ENCODE assay signal across 12 cellular contexts in the genomic region with DNA sequence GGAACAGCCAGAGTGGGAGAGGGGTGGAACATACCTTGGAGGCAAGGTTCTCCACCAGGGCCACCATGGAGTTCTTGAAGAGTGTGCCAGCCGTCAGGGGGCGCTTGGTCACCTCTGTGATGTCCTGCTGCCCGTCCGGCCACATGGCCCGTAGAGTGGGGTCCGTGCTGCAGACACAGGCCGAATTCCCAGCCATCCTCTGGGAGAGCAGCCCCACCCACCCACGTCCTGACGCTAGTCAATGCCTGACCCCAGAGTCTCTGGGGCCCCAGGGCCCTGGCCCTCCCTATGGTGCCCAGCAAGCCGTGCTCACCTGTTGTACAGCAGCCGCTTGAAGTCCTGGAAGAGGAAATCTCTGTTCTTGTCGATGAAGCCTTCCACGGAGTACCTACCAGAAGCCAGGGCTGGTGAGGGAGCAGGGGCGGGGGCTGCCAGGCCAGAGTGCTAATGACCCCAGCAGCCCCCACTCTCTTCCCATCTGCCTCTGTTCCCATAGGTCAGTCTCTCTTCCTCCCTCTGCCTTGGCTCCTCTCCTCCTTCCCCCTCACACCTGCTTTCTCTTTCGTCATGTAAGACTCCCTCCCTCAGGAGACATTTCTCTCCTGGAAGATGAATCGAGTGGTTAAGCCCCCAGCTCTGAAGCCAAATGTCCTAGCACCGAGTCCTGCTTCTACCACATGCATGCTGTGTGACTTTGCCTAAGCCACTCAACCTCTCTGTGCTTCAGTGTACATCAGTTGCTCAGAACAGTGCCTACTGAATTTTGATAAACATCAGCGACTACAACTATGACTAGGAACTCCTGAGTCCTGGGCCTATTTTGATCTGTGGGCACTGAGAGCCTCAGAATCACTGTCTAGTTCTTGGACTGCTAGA. TPM values are rescaled to one million over a fixed set of nuclear protein-coding genes. Genes with fewer than 3 reads are reported as not detected.
DNase-seq lines count a peak whose midpoint lies in the region; ATAC-seq and TF ChIP-seq lines count a peak whose summit lies in the region.
"Had no signal": no experiment of that assay in that cellular context is flagged by ENCODE, and none has a peak within 500 bp of the region (broad histone marks: within the 10 kb centered on the region; RNA-seq: fewer than 3 reads in every experiment).

No MANE protein-coding gene starts in this region.

- no peaks in the 10 kb centered on the region for H3K36me3 Mint-ChIP-seq in activated naive CD4-positive, alpha-beta T cell treated with anti-CD3 and anti-CD28 coated beads, Interleukin-2, amount 50 U/mL, for 24 hours
- H3K36me3 Mint-ChIP-seq in activated CD4-positive, alpha-beta memory T cell treated with anti-CD3 and anti-CD28 coated beads for 36 hours, result peaks cover 70% of the 10 kb centered on the region
- H3K36me3 Mint-ChIP-seq in immature natural killer cell (peaks cover 0 to 4% (median 3%) of the 10 kb centered on the region in 3 donors), type B pancreatic cell (no peaks in the 10 kb centered on the region)

- in situ Hi-C loops in transverse colon (cut with MboI; ENCODE audit: low pct_ligation_motif_present in 1 of 4, low pct_unique_long_range_greater_than_20kb in 1 of 4, low sequenced_read_pairs in 3 of 4), result loop anchor here in 1 of 4 donors (10.0 kb wide), 1 partner anchor 167 kb away; no protein-coding TSS in a partner anchor

- H3K9me3 Mint-ChIP-seq in activated naive CD4-positive, alpha-beta T cell treated with anti-CD3 and anti-CD28 coated beads, Interleukin-2, amount 50 U/mL, for 24 hours, result no peaks in the 10 kb centered on the region
- no peaks in the 10 kb centered on the region for H3K9me3 Mint-ChIP-seq in activated CD4-positive, alpha-beta memory T cell treated with anti-CD3 and anti-CD28 coated beads for 36 hours
- H3K9me3 Mint-ChIP-seq in immature natural killer cell (no peaks in the 10 kb centered on the region), type B pancreatic cell (no peaks in the 10 kb centered on the region)
- H3K9me3 Mint-ChIP-seq: activated CD4-positive, alpha-beta T cell treated with anti-CD3 and anti-CD28 coated beads, Interleukin-2, amount 10 ng/mL, durations not matched to agents 7 days and 5 days had no signal

- H3K4me3 Mint-ChIP-seq in activated naive CD4-positive, alpha-beta T cell treated with anti-CD3 and anti-CD28 coated beads, Interleukin-2, amount 50 U/mL, for 24 hours, result no peak overlapping the region
- H3K4me3 Mint-ChIP-seq in activated CD4-positive, alpha-beta memory T cell treated with anti-CD3 and anti-CD28 coated beads for 36 hours, result no peak overlapping the region
- no peak overlapping the region for H3K4me3 Mint-ChIP-seq in immature natural killer cell
- H3K4me3 Mint-ChIP-seq in type B pancreatic cell, result no peak overlapping the region
- H3K4me3 Mint-ChIP-seq: activated CD4-positive, alpha-beta T cell treated with anti-CD3 and anti-CD28 coated beads, Interleukin-2, amount 10 ng/mL, durations not matched to agents 7 days and 5 days had no signal

- CTCF ChIA-PET in activated CD4-positive, alpha-beta memory T cell treated with anti-CD3 and anti-CD28 coated beads for 36 hours (lab: Charles Lee), result interaction anchor here (0.6 kb wide), 1 partner anchor 120 kb away, joined by 3 read pairs; no protein-coding TSS in a partner anchor

- H3K27me3 Mint-ChIP-seq in activated naive CD4-positive, alpha-beta T cell treated with anti-CD3 and anti-CD28 coated beads, Interleukin-2, amount 50 U/mL, for 24 hours, result no peaks in the 10 kb centered on the region
- no peaks in the 10 kb centered on the region for H3K27me3 Mint-ChIP-seq in activated CD4-positive, alpha-beta memory T cell treated with anti-CD3 and anti-CD28 coated beads for 36 hours
- H3K27me3 Mint-ChIP-seq in immature natural killer cell (ENCODE audit: low read depth in 3 of 3) (peaks cover 2 to 6% (median 3%) of the 10 kb centered on the region in 3 donors), type B pancreatic cell (peaks cover 4% of the 10 kb centered on the region)
- H3K27me3 Mint-ChIP-seq: activated CD4-positive, alpha-beta T cell treated with anti-CD3 and anti-CD28 coated beads, Interleukin-2, amount 10 ng/mL, durations not matched to agents 7 days and 5 days had no signal

- H3K27ac Mint-ChIP-seq in activated naive CD4-positive, alpha-beta T cell treated with anti-CD3 and anti-CD28 coated beads, Interleukin-2, amount 50 U/mL, for 24 hours, result peak overlapping the region; percentile 14
- H3K27ac Mint-ChIP-seq in activated CD4-positive, alpha-beta memory T cell treated with anti-CD3 and anti-CD28 coated beads for 36 hours, result peak overlapping the region; percentile 49
- H3K27ac Mint-ChIP-seq in immature natural killer cell, result peak overlapping the region; percentile 29 to 86 (median 76)
- no peak overlapping the region for H3K27ac Mint-ChIP-seq in type B pancreatic cell

- TF ChIP-seq CTCF in type B pancreatic cell (conservative IDR thresholded peaks at IDR 0.05), result peak; percentile 49
- no peak for TF ChIP-seq CTCF in transverse colon (IDR thresholded peaks at IDR 0.05)

- intact Hi-C loops in activated CD4-positive, alpha-beta memory T cell treated with anti-CD3 and anti-CD28 coated beads for 36 hours (cut with micrococcal nuclease), result no loop called here
- intact Hi-C loops in transverse colon (cut with DNase I; ENCODE audit: low total_unique reads), result no loop called here

- H3K36me3 ChIP-seq in transverse colon, result no peaks in the 10 kb centered on the region

- H3K9me3 ChIP-seq in transverse colon, result no peaks in the 10 kb centered on the region

- DNase-seq in activated naive CD4-positive, alpha-beta T cell (lab: John Stamatoyannopoulos, UW), result no peak
- no peak for DNase-seq in activated CD4-positive, alpha-beta memory T cell treated with anti-CD3 and anti-CD28 coated beads for 36 hours
- no peak for DNase-seq in immature natural killer cell
- no peak for DNase-seq in type B pancreatic cell (ENCODE audit: extremely low spot score, unreplicated experiment)
- DNase-seq in NCI-H146 (lab: John Stamatoyannopoulos, UW), result no peak
- DNase-seq in transverse colon, result no peak
- DNase-seq: activated CD4-positive, alpha-beta T cell treated with anti-CD3 and anti-CD28 coated beads, Interleukin-2, amount 10 ng/mL, durations not matched to agents 7 days and 5 days; DND-41; NCI-H1105 treated with DMSO at 0.1 percent for 48 hours; nucleus accumbens had no signal

- POLR2A ChIA-PET in activated CD4-positive, alpha-beta memory T cell treated with anti-CD3 and anti-CD28 coated beads for 36 hours (lab: Charles Lee), result interaction anchor here (0.6 kb wide), 1 partner anchor 14 kb away, joined by 3 read pairs; no protein-coding TSS in a partner anchor

- H3K4me3 ChIP-seq in transverse colon, result no peak overlapping the region

- peaks cover 0 to 5% (median 4%) of the 10 kb centered on the region in 4 donors for H3K4me1 ChIP-seq in transverse colon

- H3K4me1 Mint-ChIP-seq in activated naive CD4-positive, alpha-beta T cell treated with anti-CD3 and anti-CD28 coated beads, Interleukin-2, amount 50 U/mL, for 24 hours, result peaks cover 7% of the 10 kb centered on the region
- H3K4me1 Mint-ChIP-seq in activated CD4-positive, alpha-beta memory T cell treated with anti-CD3 and anti-CD28 coated beads for 36 hours (ENCODE audit: low read depth), result peaks cover 10% of the 10 kb centered on the region
- H3K4me1 Mint-ChIP-seq in immature natural killer cell, result peaks cover 0 to 11% of the 10 kb centered on the region in 2 donors
- no peaks in the 10 kb centered on the region for H3K4me1 Mint-ChIP-seq in type B pancreatic cell (ENCODE audit: unreplicated experiment)

- no peak for ATAC-seq in GM19023 (IDR thresholded peaks at IDR 0.05; ENCODE audit: unreplicated experiment)

- no peak for TF ChIP-seq POLR2A in transverse colon (IDR thresholded peaks at IDR 0.05)

- WGBS in transverse colon (ENCODE audit: low coverage in 1 of 2), 2 donors, result 79 to 88% methylated on average over 3 to 18 of the region's 18 CpGs

- H3K27me3 ChIP-seq in transverse colon, result peaks cover 6% of the 10 kb centered on the region

- no peak for TF ChIP-seq EP300 in transverse colon (IDR thresholded peaks at IDR 0.05; ENCODE audit: low read depth)

- H3K27ac ChIP-seq in transverse colon, result no peak overlapping the region

RNA-seq across cellular contexts. Expression of gene MYO1G, which starts 11.0 kb away (rescaled TPM):
- 100 to 1,000 TPM; 429 to 436 TPM for total RNA-seq in activated CD4-positive, alpha-beta memory T cell treated with anti-CD3 and anti-CD28 coated beads for 36 hours
- polyA plus RNA-seq in immature natural killer cell, result 100 to 1,000 TPM; 139 to 261 (median 139) TPM
- 0.52 and 0.53 TPM in 2 replicates for total RNA-seq in type B pancreatic cell (ENCODE audit: low replicate concordance)
- 1 to 10 TPM; 2.5 to 8.3 (median 6.4) TPM for total RNA-seq in transverse colon

RNA-seq across cellular contexts. Expression of gene CCM2, which starts 32.2 kb away (rescaled TPM):
- 10 to 100 TPM; 85.2 to 89.6 TPM for total RNA-seq in activated CD4-positive, alpha-beta memory T cell treated with anti-CD3 and anti-CD28 coated beads for 36 hours
- 100 to 1,000 TPM in 2 of 3 donors, 10 to 100 TPM in 1; 60.4 to 120 (median 103) TPM for polyA plus RNA-seq in immature natural killer cell
- total RNA-seq in type B pancreatic cell (ENCODE audit: low replicate concordance) (29.8 and 33.8 TPM in 2 replicates), transverse colon (10 to 100 TPM; 40.4 to 76.4 (median 47.8) TPM)

Comparison
In these comparisons a context has a peak if more than half of its experiments do, and no peak if none do; other contexts are left out.
1. RNA of gene MYO1G, which starts 11.0 kb away (total RNA-seq): 429 to 436 TPM in activated CD4-positive, alpha-beta memory T cell treated with anti-CD3 and anti-CD28 coated beads for 36 hours; 2.5 to 8.3 TPM in transverse colon and 0.52 to 0.53 TPM in type B pancreatic cell; every median in the first group is over 10 times any median in the second.